ENCODE assay signal across 1 cellular context in genomic region chr7:50812109-50812508, GRCh38.
TF ChIP-seq lines count a peak whose summit lies in the region.

No MANE protein-coding gene starts in this region.

TF ChIP-seq in H1, 55 proteins besides CTCF, POLR2A, EP300 and RAD21:
- TF ChIP-seq GTF2F1 (IDR thresholded peaks at IDR 0.05; ENCODE audit: borderline replicate concordance, low read depth, low read length) (no peak), CBX8 (IDR thresholded peaks at IDR 0.05; ENCODE audit: borderline replicate concordance, low read depth, low read length) (no peak), RNF2 (IDR thresholded peaks at IDR 0.05; ENCODE audit: borderline replicate concordance, low read depth, low read length, missing control alignments, poor library complexity, severe bottlenecking) (no peak), CTBP2 (IDR thresholded peaks at IDR 0.05; ENCODE audit: borderline replicate concordance, insufficient read depth, insufficient read length, low read length) (no peak), NANOG (IDR thresholded peaks at IDR 0.05; ENCODE audit: insufficient read depth, low read depth, low read length, poor library complexity, severe bottlenecking) (no peak), KDM4A (IDR thresholded peaks at IDR 0.05; ENCODE audit: low read depth, low read length, severe bottlenecking) (no peak), MAX (IDR thresholded peaks at IDR 0.05) (no peak), SIN3A (conservative IDR thresholded peaks at IDR 0.05 in 1 of 2, IDR thresholded peaks at IDR 0.05 in 1 of 2; ENCODE audit: low read depth in 1 of 2, low read length in 2 of 2) (no peak)
